Comparison of ENCODE assay signal across 1 cellular context in the genomic region with DNA sequence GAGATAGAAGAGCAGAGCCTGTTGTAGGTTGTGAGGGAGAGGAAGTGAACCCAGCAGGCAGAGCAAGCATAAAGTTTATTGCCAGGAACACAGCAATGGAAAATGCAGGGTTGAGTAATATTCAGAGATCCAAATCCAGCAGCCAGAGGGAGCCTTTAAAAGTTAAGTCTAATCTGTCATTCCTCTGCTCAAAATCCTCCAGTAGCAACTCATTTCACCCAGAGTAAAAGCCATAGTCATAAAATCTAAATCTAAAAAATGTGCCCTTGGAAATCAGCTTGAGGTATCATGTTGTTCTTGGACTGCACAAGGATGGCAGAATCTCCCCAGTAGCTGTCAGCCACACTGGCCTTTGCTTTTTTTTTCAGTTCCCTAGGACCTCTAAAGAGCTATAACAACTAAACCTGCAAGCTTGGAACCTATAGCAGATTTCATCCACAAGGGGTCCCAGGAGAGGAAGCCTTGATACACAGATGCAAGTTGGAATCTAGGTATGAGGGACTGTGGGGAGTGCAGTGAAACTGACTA.
TF ChIP-seq lines count a peak whose summit lies in the region.

No MANE protein-coding gene starts in this region.

TF ChIP-seq in HepG2, 621 proteins besides CTCF, POLR2A, EP300 and RAD21 (continued from another document and continues in another):
- TF ChIP-seq, protein P1, sequence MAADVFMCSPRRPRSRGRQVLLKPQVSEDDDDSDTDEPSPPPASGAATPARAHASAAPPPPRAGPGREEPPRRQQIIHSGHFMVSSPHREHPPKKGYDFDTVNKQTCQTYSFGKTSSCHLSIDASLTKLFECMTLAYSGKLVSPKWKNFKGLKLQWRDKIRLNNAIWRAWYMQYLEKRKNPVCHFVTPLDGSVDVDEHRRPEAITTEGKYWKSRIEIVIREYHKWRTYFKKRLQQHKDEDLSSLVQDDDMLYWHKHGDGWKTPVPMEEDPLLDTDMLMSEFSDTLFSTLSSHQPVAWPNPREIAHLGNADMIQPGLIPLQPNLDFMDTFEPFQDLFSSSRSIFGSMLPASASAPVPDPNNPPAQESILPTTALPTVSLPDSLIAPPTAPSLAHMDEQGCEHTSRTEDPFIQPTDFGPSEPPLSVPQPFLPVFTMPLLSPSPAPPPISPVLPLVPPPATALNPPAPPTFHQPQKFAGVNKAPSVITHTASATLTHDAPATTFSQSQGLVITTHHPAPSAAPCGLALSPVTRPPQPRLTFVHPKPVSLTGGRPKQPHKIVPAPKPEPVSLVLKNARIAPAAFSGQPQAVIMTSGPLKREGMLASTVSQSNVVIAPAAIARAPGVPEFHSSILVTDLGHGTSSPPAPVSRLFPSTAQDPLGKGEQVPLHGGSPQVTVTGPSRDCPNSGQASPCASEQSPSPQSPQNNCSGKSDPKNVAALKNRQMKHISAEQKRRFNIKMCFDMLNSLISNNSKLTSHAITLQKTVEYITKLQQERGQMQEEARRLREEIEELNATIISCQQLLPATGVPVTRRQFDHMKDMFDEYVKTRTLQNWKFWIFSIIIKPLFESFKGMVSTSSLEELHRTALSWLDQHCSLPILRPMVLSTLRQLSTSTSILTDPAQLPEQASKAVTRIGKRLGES (CRISPR knock-in tag; IDR thresholded peaks at IDR 0.05; ENCODE audit: borderline replicate concordance): no peak
- TF ChIP-seq JARID2 (CRISPR knock-in tag; IDR thresholded peaks at IDR 0.05; ENCODE audit: insufficient replicate concordance) (no peak), MIER2 (CRISPR knock-in tag; IDR thresholded peaks at IDR 0.05) (no peak), KDM5A (IDR thresholded peaks at IDR 0.05; ENCODE audit: borderline replicate concordance, low read length) (no peak), ZNF563 (CRISPR knock-in tag; IDR thresholded peaks at IDR 0.05) (no peak), MTA3 (CRISPR knock-in tag; IDR thresholded peaks at IDR 0.05) (no peak), SP4 (CRISPR knock-in tag; IDR thresholded peaks at IDR 0.05) (no peak), SNAI1 (CRISPR knock-in tag; IDR thresholded peaks at IDR 0.05; ENCODE audit: borderline replicate concordance) (no peak), ZNF335 (CRISPR knock-in tag; IDR thresholded peaks at IDR 0.05) (no peak), CCDC6 (CRISPR knock-in tag; IDR thresholded peaks at IDR 0.05) (no peak), ZSCAN25 (CRISPR knock-in tag; IDR thresholded peaks at IDR 0.05) (no peak), PHF20 (CRISPR knock-in tag; IDR thresholded peaks at IDR 0.05) (no peak), DNMT1 (CRISPR knock-in tag; IDR thresholded peaks at IDR 0.05) (no peak), NR1H2 (CRISPR knock-in tag; IDR thresholded peaks at IDR 0.05; ENCODE audit: borderline replicate concordance, low read depth) (no peak), ZNF660 (CRISPR knock-in tag; IDR thresholded peaks at IDR 0.05; ENCODE audit: borderline replicate concordance, low read depth) (no peak), REPIN1 (CRISPR knock-in tag; IDR thresholded peaks at IDR 0.05; ENCODE audit: borderline replicate concordance, low read depth) (no peak; the same call in 1 of the 2 replicates), FOXK2 (IDR thresholded peaks at IDR 0.05) (no peak), NONO (IDR thresholded peaks at IDR 0.05) (no peak), NONO (CRISPR knock-in tag; conservative IDR thresholded peaks at IDR 0.05) (no peak), NCOA1 (CRISPR knock-in tag; IDR thresholded peaks at IDR 0.05) (no peak), ZNF878 (CRISPR knock-in tag; IDR thresholded peaks at IDR 0.05) (no peak), FOXA3 (CRISPR knock-in tag; IDR thresholded peaks at IDR 0.05) (0 out of 2 replicates have a peak, but pooled peaks have one; percentile 8), ZSCAN31 (CRISPR knock-in tag; IDR thresholded peaks at IDR 0.05; ENCODE audit: low read depth) (no peak)
- TF ChIP-seq, protein P2, sequence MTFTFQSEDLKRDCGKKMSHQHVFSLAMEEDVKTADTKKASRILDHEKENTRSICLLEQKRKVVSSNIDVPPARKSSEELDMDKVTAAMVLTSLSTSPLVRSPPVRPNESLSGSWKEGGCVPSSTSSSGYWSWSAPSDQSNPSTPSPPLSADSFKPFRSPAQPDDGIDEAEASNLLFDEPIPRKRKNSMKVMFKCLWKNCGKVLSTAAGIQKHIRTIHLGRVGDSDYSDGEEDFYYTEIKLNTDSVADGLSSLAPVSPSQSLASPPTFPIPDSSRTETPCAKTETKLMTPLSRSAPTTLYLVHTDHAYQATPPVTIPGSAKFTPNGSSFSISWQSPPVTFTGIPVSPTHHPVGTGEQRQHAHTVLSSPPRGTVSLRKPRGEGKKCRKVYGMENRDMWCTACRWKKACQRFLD (CRISPR knock-in tag; IDR thresholded peaks at IDR 0.05; ENCODE audit: borderline replicate concordance): no peak
- TF ChIP-seq, protein P3, sequence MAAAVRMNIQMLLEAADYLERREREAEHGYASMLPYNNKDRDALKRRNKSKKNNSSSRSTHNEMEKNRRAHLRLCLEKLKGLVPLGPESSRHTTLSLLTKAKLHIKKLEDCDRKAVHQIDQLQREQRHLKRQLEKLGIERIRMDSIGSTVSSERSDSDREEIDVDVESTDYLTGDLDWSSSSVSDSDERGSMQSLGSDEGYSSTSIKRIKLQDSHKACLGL (CRISPR knock-in tag; IDR thresholded peaks at IDR 0.05): no peak
- TF ChIP-seq, protein P4, sequence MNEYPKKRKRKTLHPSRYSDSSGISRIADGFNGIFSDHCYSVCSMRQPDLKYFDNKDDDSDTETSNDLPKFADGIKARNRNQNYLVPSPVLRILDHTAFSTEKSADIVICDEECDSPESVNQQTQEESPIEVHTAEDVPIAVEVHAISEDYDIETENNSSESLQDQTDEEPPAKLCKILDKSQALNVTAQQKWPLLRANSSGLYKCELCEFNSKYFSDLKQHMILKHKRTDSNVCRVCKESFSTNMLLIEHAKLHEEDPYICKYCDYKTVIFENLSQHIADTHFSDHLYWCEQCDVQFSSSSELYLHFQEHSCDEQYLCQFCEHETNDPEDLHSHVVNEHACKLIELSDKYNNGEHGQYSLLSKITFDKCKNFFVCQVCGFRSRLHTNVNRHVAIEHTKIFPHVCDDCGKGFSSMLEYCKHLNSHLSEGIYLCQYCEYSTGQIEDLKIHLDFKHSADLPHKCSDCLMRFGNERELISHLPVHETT (CRISPR knock-in tag; conservative IDR thresholded peaks at IDR 0.05): no peak
- TF ChIP-seq, protein P5, sequence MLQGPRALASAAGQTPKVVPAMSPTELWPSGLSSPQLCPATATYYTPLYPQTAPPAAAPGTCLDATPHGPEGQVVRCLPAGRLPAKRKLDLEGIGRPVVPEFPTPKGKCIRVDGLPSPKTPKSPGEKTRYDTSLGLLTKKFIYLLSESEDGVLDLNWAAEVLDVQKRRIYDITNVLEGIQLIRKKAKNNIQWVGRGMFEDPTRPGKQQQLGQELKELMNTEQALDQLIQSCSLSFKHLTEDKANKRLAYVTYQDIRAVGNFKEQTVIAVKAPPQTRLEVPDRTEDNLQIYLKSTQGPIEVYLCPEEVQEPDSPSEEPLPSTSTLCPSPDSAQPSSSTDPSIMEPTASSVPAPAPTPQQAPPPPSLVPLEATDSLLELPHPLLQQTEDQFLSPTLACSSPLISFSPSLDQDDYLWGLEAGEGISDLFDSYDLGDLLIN (CRISPR knock-in tag; IDR thresholded peaks at IDR 0.05; ENCODE audit: borderline replicate concordance): no peak
- TF ChIP-seq, protein P6, sequence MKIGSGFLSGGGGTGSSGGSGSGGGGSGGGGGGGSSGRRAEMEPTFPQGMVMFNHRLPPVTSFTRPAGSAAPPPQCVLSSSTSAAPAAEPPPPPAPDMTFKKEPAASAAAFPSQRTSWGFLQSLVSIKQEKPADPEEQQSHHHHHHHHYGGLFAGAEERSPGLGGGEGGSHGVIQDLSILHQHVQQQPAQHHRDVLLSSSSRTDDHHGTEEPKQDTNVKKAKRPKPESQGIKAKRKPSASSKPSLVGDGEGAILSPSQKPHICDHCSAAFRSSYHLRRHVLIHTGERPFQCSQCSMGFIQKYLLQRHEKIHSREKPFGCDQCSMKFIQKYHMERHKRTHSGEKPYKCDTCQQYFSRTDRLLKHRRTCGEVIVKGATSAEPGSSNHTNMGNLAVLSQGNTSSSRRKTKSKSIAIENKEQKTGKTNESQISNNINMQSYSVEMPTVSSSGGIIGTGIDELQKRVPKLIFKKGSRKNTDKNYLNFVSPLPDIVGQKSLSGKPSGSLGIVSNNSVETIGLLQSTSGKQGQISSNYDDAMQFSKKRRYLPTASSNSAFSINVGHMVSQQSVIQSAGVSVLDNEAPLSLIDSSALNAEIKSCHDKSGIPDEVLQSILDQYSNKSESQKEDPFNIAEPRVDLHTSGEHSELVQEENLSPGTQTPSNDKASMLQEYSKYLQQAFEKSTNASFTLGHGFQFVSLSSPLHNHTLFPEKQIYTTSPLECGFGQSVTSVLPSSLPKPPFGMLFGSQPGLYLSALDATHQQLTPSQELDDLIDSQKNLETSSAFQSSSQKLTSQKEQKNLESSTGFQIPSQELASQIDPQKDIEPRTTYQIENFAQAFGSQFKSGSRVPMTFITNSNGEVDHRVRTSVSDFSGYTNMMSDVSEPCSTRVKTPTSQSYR (CRISPR knock-in tag; IDR thresholded peaks at IDR 0.05; ENCODE audit: borderline replicate concordance): no peak
- TF ChIP-seq, protein P7, sequence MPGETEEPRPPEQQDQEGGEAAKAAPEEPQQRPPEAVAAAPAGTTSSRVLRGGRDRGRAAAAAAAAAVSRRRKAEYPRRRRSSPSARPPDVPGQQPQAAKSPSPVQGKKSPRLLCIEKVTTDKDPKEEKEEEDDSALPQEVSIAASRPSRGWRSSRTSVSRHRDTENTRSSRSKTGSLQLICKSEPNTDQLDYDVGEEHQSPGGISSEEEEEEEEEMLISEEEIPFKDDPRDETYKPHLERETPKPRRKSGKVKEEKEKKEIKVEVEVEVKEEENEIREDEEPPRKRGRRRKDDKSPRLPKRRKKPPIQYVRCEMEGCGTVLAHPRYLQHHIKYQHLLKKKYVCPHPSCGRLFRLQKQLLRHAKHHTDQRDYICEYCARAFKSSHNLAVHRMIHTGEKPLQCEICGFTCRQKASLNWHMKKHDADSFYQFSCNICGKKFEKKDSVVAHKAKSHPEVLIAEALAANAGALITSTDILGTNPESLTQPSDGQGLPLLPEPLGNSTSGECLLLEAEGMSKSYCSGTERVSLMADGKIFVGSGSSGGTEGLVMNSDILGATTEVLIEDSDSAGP (CRISPR knock-in tag; IDR thresholded peaks at IDR 0.05; ENCODE audit: borderline replicate concordance): no peak
- TF ChIP-seq, protein P8, sequence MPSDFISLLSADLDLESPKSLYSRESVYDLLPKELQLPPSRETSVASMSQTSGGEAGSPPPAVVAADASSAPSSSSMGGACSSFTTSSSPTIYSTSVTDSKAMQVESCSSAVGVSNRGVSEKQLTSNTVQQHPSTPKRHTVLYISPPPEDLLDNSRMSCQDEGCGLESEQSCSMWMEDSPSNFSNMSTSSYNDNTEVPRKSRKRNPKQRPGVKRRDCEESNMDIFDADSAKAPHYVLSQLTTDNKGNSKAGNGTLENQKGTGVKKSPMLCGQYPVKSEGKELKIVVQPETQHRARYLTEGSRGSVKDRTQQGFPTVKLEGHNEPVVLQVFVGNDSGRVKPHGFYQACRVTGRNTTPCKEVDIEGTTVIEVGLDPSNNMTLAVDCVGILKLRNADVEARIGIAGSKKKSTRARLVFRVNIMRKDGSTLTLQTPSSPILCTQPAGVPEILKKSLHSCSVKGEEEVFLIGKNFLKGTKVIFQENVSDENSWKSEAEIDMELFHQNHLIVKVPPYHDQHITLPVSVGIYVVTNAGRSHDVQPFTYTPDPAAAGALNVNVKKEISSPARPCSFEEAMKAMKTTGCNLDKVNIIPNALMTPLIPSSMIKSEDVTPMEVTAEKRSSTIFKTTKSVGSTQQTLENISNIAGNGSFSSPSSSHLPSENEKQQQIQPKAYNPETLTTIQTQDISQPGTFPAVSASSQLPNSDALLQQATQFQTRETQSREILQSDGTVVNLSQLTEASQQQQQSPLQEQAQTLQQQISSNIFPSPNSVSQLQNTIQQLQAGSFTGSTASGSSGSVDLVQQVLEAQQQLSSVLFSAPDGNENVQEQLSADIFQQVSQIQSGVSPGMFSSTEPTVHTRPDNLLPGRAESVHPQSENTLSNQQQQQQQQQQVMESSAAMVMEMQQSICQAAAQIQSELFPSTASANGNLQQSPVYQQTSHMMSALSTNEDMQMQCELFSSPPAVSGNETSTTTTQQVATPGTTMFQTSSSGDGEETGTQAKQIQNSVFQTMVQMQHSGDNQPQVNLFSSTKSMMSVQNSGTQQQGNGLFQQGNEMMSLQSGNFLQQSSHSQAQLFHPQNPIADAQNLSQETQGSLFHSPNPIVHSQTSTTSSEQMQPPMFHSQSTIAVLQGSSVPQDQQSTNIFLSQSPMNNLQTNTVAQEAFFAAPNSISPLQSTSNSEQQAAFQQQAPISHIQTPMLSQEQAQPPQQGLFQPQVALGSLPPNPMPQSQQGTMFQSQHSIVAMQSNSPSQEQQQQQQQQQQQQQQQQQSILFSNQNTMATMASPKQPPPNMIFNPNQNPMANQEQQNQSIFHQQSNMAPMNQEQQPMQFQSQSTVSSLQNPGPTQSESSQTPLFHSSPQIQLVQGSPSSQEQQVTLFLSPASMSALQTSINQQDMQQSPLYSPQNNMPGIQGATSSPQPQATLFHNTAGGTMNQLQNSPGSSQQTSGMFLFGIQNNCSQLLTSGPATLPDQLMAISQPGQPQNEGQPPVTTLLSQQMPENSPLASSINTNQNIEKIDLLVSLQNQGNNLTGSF (CRISPR knock-in tag; IDR thresholded peaks at IDR 0.05): no peak
